In the genomic region with DNA sequence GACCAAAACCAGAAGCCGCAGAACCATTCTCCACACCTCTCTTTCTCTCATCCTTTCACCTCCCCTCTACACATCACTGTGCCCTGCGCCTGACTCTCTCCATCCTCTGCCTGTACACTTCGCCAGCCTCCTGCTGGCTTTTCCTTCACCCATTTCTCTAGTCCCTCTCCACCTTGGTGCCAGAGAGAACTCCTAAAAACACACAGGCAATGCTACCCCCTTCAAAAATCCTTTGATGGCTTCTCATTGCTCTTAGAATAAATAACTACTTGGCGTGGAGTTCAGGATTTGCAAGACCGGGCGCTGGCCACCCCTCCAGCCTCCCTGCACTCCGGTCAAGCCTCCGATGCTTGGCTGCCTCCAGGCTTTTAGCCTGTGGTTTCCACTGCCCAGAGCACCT, we compare ENCODE assay signal across 21 cellular contexts. TPM values are rescaled to one million over a fixed set of nuclear protein-coding genes. Genes with fewer than 3 reads are reported as not detected.
"Had no signal": no experiment of that assay in that cellular context is flagged by ENCODE, and none has a peak within 500 bp of the region (broad histone marks: within the 10 kb centered on the region; RNA-seq: fewer than 3 reads in every experiment).

No MANE protein-coding gene starts in this region.

- DNase-seq: activated CD4-positive, alpha-beta T cell treated with anti-CD3 and anti-CD28 coated beads, Interleukin-2, amount 50 U/mL, for 48 hours; activated effector memory CD4-positive, alpha-beta T cell treated with Interleukin-2 at 50 U/mL for 16 hours; activated naive CD4-positive, alpha-beta T cell treated with anti-CD3 and anti-CD28 coated beads, Interleukin-2, amount 50 U/mL, for 16 hours; activated naive CD8-positive, alpha-beta T cell treated with anti-CD3 and anti-CD28 coated beads, Interleukin-2, amount 50 U/mL, for 24 hours; activated T-cell treated with anti-CD3 and anti-CD28 coated beads, Interleukin-2, amount 50 U/mL, for 72 hours; effector CD4-positive, alpha-beta T cell; foreskin keratinocyte; left colon; naive B cell; ovary; stimulated activated CD4-positive, alpha-beta T cell treated with anti-CD3 and anti-CD28 coated beads, Interleukin-12 subunit alpha, Interleukin-12 subunit beta, amount 100 ng/mL, for 4 hours; stimulated activated CD4-positive, alpha-beta T cell treated with anti-CD3 and anti-CD28 coated beads, Interleukin-4, amount 100 ng/mL, for 4 hours; stimulated activated naive CD8-positive, alpha-beta T cell treated with anti-CD3 and anti-CD28 coated beads, Interleukin-15, Interleukin-2, amounts not matched to agents 100 U/mL and 50 U/mL, for 24 hours; substantia nigra; T-helper 1 cell; tibial artery had no signal

- H3K27ac Mint-ChIP-seq: activated naive CD8-positive, alpha-beta T cell treated with anti-CD3 and anti-CD28 coated beads, Interleukin-2, amount 50 U/mL, for 24 hours; activated T-cell treated with anti-CD3 and anti-CD28 coated beads, Interleukin-2, amount 50 U/mL, for 72 hours; dendritic cell treated with granulocyte-macrophage colony-stimulating factor and Interleukin-4, amounts not matched to agents 40 ng/mL and 50 ng/mL, for 4 days; memory B cell had no signal

- H3K9me3 Mint-ChIP-seq: activated naive CD8-positive, alpha-beta T cell treated with anti-CD3 and anti-CD28 coated beads, Interleukin-2, amount 50 U/mL, for 24 hours; activated T-cell treated with anti-CD3 and anti-CD28 coated beads, Interleukin-2, amount 50 U/mL, for 72 hours; dendritic cell treated with granulocyte-macrophage colony-stimulating factor and Interleukin-4, amounts not matched to agents 40 ng/mL and 50 ng/mL, for 4 days; memory B cell; naive B cell had no signal

- ATAC-seq: activated naive CD8-positive, alpha-beta T cell treated with anti-CD3 and anti-CD28 coated beads, Interleukin-2, amount 50 U/mL, for 24 hours; activated T-cell treated with anti-CD3 and anti-CD28 coated beads, Interleukin-2, amount 50 U/mL, for 72 hours; foreskin keratinocyte; left colon; stimulated activated naive CD8-positive, alpha-beta T cell treated with anti-CD3 and anti-CD28 coated beads, Interleukin-15, Interleukin-2, amounts not matched to agents 100 U/mL and 50 U/mL, for 24 hours had no signal

- H3K4me3 ChIP-seq: cardiac muscle cell, ovary, tibial artery had no signal

- FAIRE-seq: keratinocyte, TTC549 had no signal

- H3K4me3 Mint-ChIP-seq: activated naive CD8-positive, alpha-beta T cell treated with anti-CD3 and anti-CD28 coated beads, Interleukin-2, amount 50 U/mL, for 24 hours; activated T-cell treated with anti-CD3 and anti-CD28 coated beads, Interleukin-2, amount 50 U/mL, for 72 hours; dendritic cell treated with granulocyte-macrophage colony-stimulating factor and Interleukin-4, amounts not matched to agents 40 ng/mL and 50 ng/mL, for 4 days; memory B cell had no signal

- H3K27ac ChIP-seq: cardiac muscle cell, foreskin keratinocyte, ovary, tibial artery had no signal

- H3K27me3 ChIP-seq: cardiac muscle cell, foreskin keratinocyte, ovary had no signal

- H3K36me3 ChIP-seq: ovary had no signal

- H3K9me3 ChIP-seq: ovary, tibial artery had no signal

RNA-seq across cellular contexts. Expression of a gene that starts 19.5 kb away (rescaled TPM):
- polyA plus RNA-seq: keratinocyte had no signal
